ENCODE assay signal across 17 cellular contexts in the genomic region with DNA sequence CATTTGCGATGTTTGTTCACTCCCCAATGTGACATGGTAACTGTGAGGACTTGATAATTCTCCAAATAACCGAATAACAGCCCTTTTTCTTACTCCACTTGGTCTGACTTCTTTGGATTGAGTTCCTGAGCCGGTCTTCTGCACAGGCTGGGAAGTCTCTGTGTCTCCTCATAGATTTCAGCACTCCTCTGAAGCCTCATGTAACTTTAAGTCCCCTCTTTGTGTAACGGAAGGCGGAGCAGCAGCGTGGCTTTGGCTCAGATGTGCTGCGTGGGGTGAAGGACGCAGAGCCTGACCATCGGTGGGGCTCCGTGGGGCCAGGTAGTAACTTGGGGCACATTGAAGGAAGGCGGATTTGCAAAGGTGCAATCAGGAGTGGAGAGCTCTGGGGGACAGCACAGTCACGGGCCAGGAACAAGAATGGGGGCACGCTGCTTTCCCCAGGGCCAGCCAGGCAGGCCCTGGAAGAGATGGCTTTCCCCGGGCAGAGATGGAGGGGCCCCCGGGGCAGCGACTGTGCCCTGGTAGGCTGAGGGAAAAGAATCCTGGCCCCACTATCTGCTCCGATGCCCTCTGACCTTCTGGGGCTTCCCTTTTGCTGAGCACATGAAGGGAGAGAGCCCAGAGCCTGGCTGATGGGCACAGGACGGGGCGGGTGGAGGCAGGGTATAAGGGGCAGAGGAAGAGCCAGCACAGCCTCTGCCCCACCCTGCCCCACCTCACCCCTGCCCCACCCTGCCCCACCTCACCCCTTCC.
"Had no signal": no experiment of that assay in that cellular context is flagged by ENCODE, and none has a peak within 500 bp of the region (broad histone marks: within the 10 kb centered on the region; RNA-seq: fewer than 3 reads in every experiment).

No MANE protein-coding gene starts in this region.

- H3K4me3 ChIP-seq: cardiac muscle cell, left lung, mucosa of descending colon, skin epidermis had no signal

- H3K9me3 Mint-ChIP-seq: activated T-helper 1 cell treated with anti-CD3 and anti-CD28 coated beads, Interleukin-12 subunit alpha, Interleukin-12 subunit beta, Interleukin-2, Interleukin-4 antibody, amounts not matched to agents 30 ng/mL and 10 ng/mL and 1 ng/mL, durations not matched to agents 14 hours and 24 hours and 36 hours; effector memory CD8-positive, alpha-beta T cell; naive B cell; T-cell; WTC11 had no signal

- H3K27me3 ChIP-seq: cardiac muscle cell, left lung had no signal

- H3K27ac Mint-ChIP-seq: activated CD4-positive, alpha-beta T cell treated with anti-CD3 and anti-CD28 coated beads for 36 hours; activated naive CD8-positive, alpha-beta T cell; activated T-helper 1 cell treated with anti-CD3 and anti-CD28 coated beads, Interleukin-12 subunit alpha, Interleukin-12 subunit beta, Interleukin-2, Interleukin-4 antibody, amounts not matched to agents 30 ng/mL and 10 ng/mL and 1 ng/mL, durations not matched to agents 14 hours and 24 hours and 36 hours; effector memory CD8-positive, alpha-beta T cell; T-cell; WTC11 had no signal

- H3K4me1 Mint-ChIP-seq: activated CD4-positive, alpha-beta T cell treated with anti-CD3 and anti-CD28 coated beads for 36 hours; T-cell; WTC11 had no signal

- H3K9me3 ChIP-seq: left lung, mucosa of descending colon had no signal

- FAIRE-seq: kidney had no signal

- H3K4me1 ChIP-seq: left lung had no signal

- H3K36me3 Mint-ChIP-seq: activated naive CD8-positive, alpha-beta T cell; T-cell; WTC11 had no signal

- H3K27ac ChIP-seq: cardiac muscle cell, left lung had no signal

- H3K27me3 Mint-ChIP-seq: activated CD4-positive, alpha-beta T cell treated with anti-CD3 and anti-CD28 coated beads for 36 hours; activated naive CD8-positive, alpha-beta T cell had no signal

- DNase-seq: activated CD4-positive, alpha-beta T cell treated with anti-CD3 and anti-CD28 coated beads for 36 hours; activated CD4-positive, alpha-beta T cell treated with anti-CD3 and anti-CD28 coated beads, Interleukin-2, amount 50 U/mL, for 48 hours; amniotic stem cell; effector memory CD8-positive, alpha-beta T cell; kidney; mesenchymal stem cell; mucosa of descending colon; naive B cell; stimulated activated CD4-positive, alpha-beta T cell treated with anti-CD3 and anti-CD28 coated beads, Interleukin-4, amount 100 ng/mL, for 1 hour; T-cell had no signal

- ATAC-seq: activated CD4-positive, alpha-beta T cell treated with anti-CD3 and anti-CD28 coated beads for 36 hours; effector memory CD8-positive, alpha-beta T cell; left lung; mucosa of descending colon; SK-N-SH treated with all-trans-retinoic acid at 6 μM for 48 hours; T-cell; WTC11 had no signal

- H3K4me3 Mint-ChIP-seq: activated CD4-positive, alpha-beta T cell treated with anti-CD3 and anti-CD28 coated beads for 36 hours; activated naive CD8-positive, alpha-beta T cell; activated T-helper 1 cell treated with anti-CD3 and anti-CD28 coated beads, Interleukin-12 subunit alpha, Interleukin-12 subunit beta, Interleukin-2, Interleukin-4 antibody, amounts not matched to agents 30 ng/mL and 10 ng/mL and 1 ng/mL, durations not matched to agents 14 hours and 24 hours and 36 hours; effector memory CD8-positive, alpha-beta T cell; naive B cell; T-cell; WTC11 had no signal
